Comparison of ENCODE assay signal across 1 cellular context in genomic region chr2:230865766-230866703, GRCh38.
TF ChIP-seq lines count a peak whose summit lies in the region.

No MANE protein-coding gene starts in this region.

TF ChIP-seq in WTC11, 78 proteins besides CTCF, POLR2A, EP300 and RAD21 (continued from another document):
- TF ChIP-seq PRDM15 (CRISPR knock-in tag; IDR thresholded peaks at IDR 0.05) (no peak), FOXP4 (CRISPR knock-in tag; IDR thresholded peaks at IDR 0.05) (no peak), FOXK1 (CRISPR knock-in tag; IDR thresholded peaks at IDR 0.05) (no peak), TEAD1 (CRISPR knock-in tag; IDR thresholded peaks at IDR 0.05) (no peak), NFE2L1 (CRISPR knock-in tag; IDR thresholded peaks at IDR 0.05) (no peak), AFF4 (CRISPR knock-in tag; IDR thresholded peaks at IDR 0.05; ENCODE audit: borderline replicate concordance) (no peak), ZNF263 (CRISPR knock-in tag; IDR thresholded peaks at IDR 0.05; ENCODE audit: low read depth) (no peak), ATF1 (CRISPR knock-in tag; IDR thresholded peaks at IDR 0.05) (no peak)
